In the genomic region with DNA sequence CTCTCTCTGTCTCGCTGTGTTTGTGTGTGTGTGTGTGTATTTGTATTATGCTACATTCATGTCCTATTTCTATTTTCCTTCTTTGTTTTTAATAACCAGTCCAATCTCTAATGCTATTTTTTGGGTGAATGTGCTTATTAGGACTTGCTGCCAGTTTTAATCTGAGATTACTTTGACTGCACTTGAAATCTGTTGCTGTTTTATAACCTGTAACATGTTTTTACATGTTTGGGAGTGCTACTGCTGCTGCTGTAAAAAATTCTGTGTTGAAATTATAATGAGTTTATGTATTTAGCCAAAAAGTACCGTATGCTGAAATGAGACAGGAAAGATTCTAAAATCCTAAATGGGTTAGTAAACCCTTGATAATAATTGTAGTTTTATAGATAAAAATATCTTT, we compare ENCODE assay signal across 15 cellular contexts.
A peak's percentile ranks its signal among the peaks of the same experiment; 100 is the strongest.
DNase-seq lines count a peak whose midpoint lies in the region; ATAC-seq and TF ChIP-seq lines count a peak whose summit lies in the region.
"Had no signal": no experiment of that assay in that cellular context is flagged by ENCODE, and none has a peak within 500 bp of the region (broad histone marks: within the 10 kb centered on the region; RNA-seq: fewer than 3 reads in every experiment).

No MANE protein-coding gene starts in this region.

- no peak overlapping the region for H3K4me3 Mint-ChIP-seq in chondrocyte (ENCODE audit: unreplicated experiment)

- H3K27me3 ChIP-seq in GM23248 (replicated peaks; ENCODE audit: insufficient read depth), result no peaks in the 10 kb centered on the region
- H3K27me3 ChIP-seq in parathyroid adenoma (ENCODE audit: control insufficient read depth, insufficient read depth, low read length), result no peaks in the 10 kb centered on the region
- H3K27me3 ChIP-seq in PC-3 (ENCODE audit: low read length), result no peaks in the 10 kb centered on the region
- H3K27me3 ChIP-seq in BE2C, result no peaks in the 10 kb centered on the region
- H3K27me3 ChIP-seq: BLaER1 treated with 17β-estradiol and CSF1 and Interleukin-3, amounts not matched to agents 10 nM and 100 nM had no signal

- H3K4me1 Mint-ChIP-seq in chondrocyte (ENCODE audit: low read depth), result peaks cover 60% of the 10 kb centered on the region

- H3K9ac ChIP-seq in GM23248 (no peak overlapping the region), parathyroid adenoma (no peak overlapping the region), PC-3 (ENCODE audit: low read length) (no peak overlapping the region)
- H3K9ac ChIP-seq: BLaER1 treated with 17β-estradiol and CSF1 and Interleukin-3, amounts not matched to agents 10 nM and 100 nM had no signal

- TF ChIP-seq CTCF in chondrocyte (IDR thresholded peaks at IDR 0.05), result no peak
- TF ChIP-seq CTCF in parathyroid adenoma (IDR thresholded peaks at IDR 0.05), result no peak
- TF ChIP-seq CTCF in PC-3 (conservative IDR thresholded peaks at IDR 0.05; ENCODE audit: low read depth, low read length), result no peak
- no peak for TF ChIP-seq CTCF in BE2C (IDR thresholded peaks at IDR 0.05; ENCODE audit: low read depth, low read length)

- peak overlapping the region; percentile 53 for H3K27ac Mint-ChIP-seq in chondrocyte (ENCODE audit: unreplicated experiment)

- no peaks in the 10 kb centered on the region for H3K9me3 Mint-ChIP-seq in chondrocyte (ENCODE audit: low read depth)

- H3K36me3 Mint-ChIP-seq in chondrocyte (ENCODE audit: low read depth), result no peaks in the 10 kb centered on the region

- no peak overlapping the region for H3K4me2 ChIP-seq in GM23248 (ENCODE audit: unreplicated experiment)
- H3K4me2 ChIP-seq in parathyroid adenoma (ENCODE audit: low read length), result no peak overlapping the region
- H3K4me2 ChIP-seq in PC-3 (ENCODE audit: low read length), result no peak overlapping the region

- POLR2A ChIA-PET in PC-3 (lab: Charles Lee; ENCODE audit: unreplicated experiment), result no interaction called here

- H3K9me3 ChIP-seq in GM23248 (ENCODE audit: low read depth) (no peaks in the 10 kb centered on the region), parathyroid adenoma (ENCODE audit: control insufficient read depth, low read length) (no peaks in the 10 kb centered on the region), PC-3 (ENCODE audit: low read length) (no peaks in the 10 kb centered on the region), BE2C (no peaks in the 10 kb centered on the region)
- H3K9me3 ChIP-seq: BLaER1 treated with 17β-estradiol and CSF1 and Interleukin-3, amounts not matched to agents 10 nM and 100 nM had no signal

- intact Hi-C loops in PC-3 (cut with micrococcal nuclease), result no loop called here

- H3F3A ChIP-seq in GM23248 (ENCODE audit: insufficient read depth) (peaks cover 10% of the 10 kb centered on the region), PC-3 (ENCODE audit: low read length, unreplicated experiment) (no peaks in the 10 kb centered on the region)

- in situ Hi-C loops in GM23248 (cut with MboI), result no loop called here

- H3K36me3 ChIP-seq in GM23248 (ENCODE audit: low read depth), result no peaks in the 10 kb centered on the region
- no peaks in the 10 kb centered on the region for H3K36me3 ChIP-seq in parathyroid adenoma (ENCODE audit: control insufficient read depth, insufficient read depth, low read length)
- no peaks in the 10 kb centered on the region for H3K36me3 ChIP-seq in PC-3 (ENCODE audit: low read depth, low read length)
- no peaks in the 10 kb centered on the region for H3K36me3 ChIP-seq in BE2C
- H3K36me3 ChIP-seq: BLaER1 treated with 17β-estradiol and CSF1 and Interleukin-3, amounts not matched to agents 10 nM and 100 nM had no signal

- H3K4me1 ChIP-seq in GM23248 (ENCODE audit: insufficient read depth) (peaks cover 22% of the 10 kb centered on the region), parathyroid adenoma (peaks cover 19% of the 10 kb centered on the region), PC-3 (ENCODE audit: insufficient read depth, low read length) (peaks cover 16% of the 10 kb centered on the region), BE2C (peaks cover 43% of the 10 kb centered on the region)

- no peak overlapping the region for H3K27ac ChIP-seq in GM23248
- no peak overlapping the region for H3K27ac ChIP-seq in parathyroid adenoma
- H3K27ac ChIP-seq in PC-3 (ENCODE audit: low read length), result no peak overlapping the region
- H3K27ac ChIP-seq: BLaER1 treated with 17β-estradiol and CSF1 and Interleukin-3, amounts not matched to agents 10 nM and 100 nM had no signal

- CTCF ChIA-PET in PC-3 (lab: Charles Lee), result no interaction called here

- H3K9me2 ChIP-seq in GM23248 (ENCODE audit: insufficient read depth) (no peaks in the 10 kb centered on the region), PC-3 (replicated peaks; ENCODE audit: low read length) (no peaks in the 10 kb centered on the region)

- H3K4me3 ChIP-seq in GM23248, result no peak overlapping the region
- H3K4me3 ChIP-seq in parathyroid adenoma (ENCODE audit: low read depth, low read length), result no peak overlapping the region
- no peak overlapping the region for H3K4me3 ChIP-seq in PC-3 (ENCODE audit: low read length)
- H3K4me3 ChIP-seq in BE2C (ENCODE audit: low read depth, low read length), result no peak overlapping the region
- H3K4me3 ChIP-seq: BLaER1 treated with 17β-estradiol and CSF1 and Interleukin-3, amounts not matched to agents 10 nM and 100 nM had no signal

- ATAC-seq in GM21737 (IDR thresholded peaks at IDR 0.05; ENCODE audit: unreplicated experiment), result no peak
- ATAC-seq in PC-3, result no peak
- no peak for ATAC-seq in HG02938 (IDR thresholded peaks at IDR 0.05; ENCODE audit: unreplicated experiment)

- whole genome bisulfite sequencing in GM23248 (ENCODE audit: low coverage in 1 of 2, low lambda C conversion rate in 2 of 2, missing lambda C conversion rate in 2 of 2), 2 experiments, result 65 to 67% methylated on average over 2 of the region's 2 CpGs

- peak overlapping the region; percentile 54 for H2AFZ ChIP-seq in GM23248
- peak overlapping the region; percentile 35 for H2AFZ ChIP-seq in parathyroid adenoma
- no peak overlapping the region for H2AFZ ChIP-seq in PC-3 (ENCODE audit: low read length)

- H3K79me2 ChIP-seq in GM23248 (ENCODE audit: insufficient read depth), result no peaks in the 10 kb centered on the region
- H3K79me2 ChIP-seq in parathyroid adenoma, result no peaks in the 10 kb centered on the region
- H3K79me2 ChIP-seq in PC-3 (ENCODE audit: low read length), result no peaks in the 10 kb centered on the region

- H4K20me1 ChIP-seq in GM23248 (ENCODE audit: insufficient read depth) (no peaks in the 10 kb centered on the region), PC-3 (ENCODE audit: low read length) (no peaks in the 10 kb centered on the region)
- H4K20me1 ChIP-seq: BLaER1 treated with 17β-estradiol and CSF1 and Interleukin-3, amounts not matched to agents 10 nM and 100 nM had no signal

- BruUV-seq in PC-3 (replicated peaks; lab: Mats Ljungman, UMichigan), result no TSS peak

- H3K27me3 Mint-ChIP-seq in chondrocyte (ENCODE audit: low read depth), result no peaks in the 10 kb centered on the region

- DNase-seq in GM23248, result no peak
- DNase-seq in NCI-H446 treated with DMSO at 0.1 percent for 48 hours (lab: John Stamatoyannopoulos, UW), result peak; percentile 73
- DNase-seq in chondrocyte (ENCODE audit: low spot score), result no peak
- no peak for DNase-seq in PC-3
- no peak for DNase-seq in BE2C
- DNase-seq: activated CD4-positive, alpha-beta T cell treated with anti-CD3 and anti-CD28 coated beads for 1 hour; activated CD8-positive, alpha-beta memory T cell treated with anti-CD3 and anti-CD28 coated beads, Interleukin-2, amount 50 U/mL, for 4 hours; activated gamma-delta T cell treated with Interleukin-2 at 50 U/mL for 16 hours; DMS79; SHP77; stimulated activated CD4-positive, alpha-beta T cell treated with anti-CD3 and anti-CD28 coated beads, Interleukin-2, amount 100 ng/mL, for 24 hours had no signal
